Comparison of ENCODE assay signal across 8 cellular contexts in genomic region chr5:141734501-141735231, GRCh38. TPM values are rescaled to one million over a fixed set of nuclear protein-coding genes. Genes with fewer than 3 reads are reported as not detected.
DNase-seq lines count a peak whose midpoint lies in the region; ATAC-seq and TF ChIP-seq lines count a peak whose summit lies in the region.

No MANE protein-coding gene starts in this region.

- H3K9me2 ChIP-seq in neural cell (ENCODE audit: insufficient read depth, low read length): no peaks in the 10 kb centered on the region

- H3K9me3 ChIP-seq in HAP-1 (no peaks in the 10 kb centered on the region), neural cell (ENCODE audit: low read length) (no peaks in the 10 kb centered on the region)

- H3K79me2 ChIP-seq in neural cell (replicated peaks; ENCODE audit: insufficient read depth, low read length): no peaks in the 10 kb centered on the region

- TF ChIP-seq CTCF in AG10803 (conservative IDR thresholded peaks at IDR 0.05; ENCODE audit: low read length) (no peak), cardiac fibroblast (IDR thresholded peaks at IDR 0.05; ENCODE audit: low read depth, low read length) (no peak), neural cell (IDR thresholded peaks at IDR 0.05; ENCODE audit: poor library complexity, severe bottlenecking) (no peak)

- in situ Hi-C loops in HAP-1 (cut with MboI; ENCODE audit: low sequenced_read_pairs): no loop called here

- peak; percentile 51 for DNase-seq in AG10803 (ENCODE audit: low read depth)
- DNase-seq in HAP-1 (ENCODE audit: low spot score in 2 of 2): peak; percentile 36 to 75
- DNase-seq in OCI-M1 (lab: John Stamatoyannopoulos, UW): peak; percentile 60
- peak; percentile 72 to 74 for DNase-seq in cardiac fibroblast (ENCODE audit: low read depth in 2 of 2)
- no peak for DNase-seq in posterior cingulate gyrus

- no peak for TF ChIP-seq RAD21 in neural cell (conservative IDR thresholded peaks at IDR 0.05)

- no peak overlapping the region for H2AFZ ChIP-seq in neural cell (ENCODE audit: low read depth, low read length)

- no peak overlapping the region for H3K9ac ChIP-seq in neural cell (ENCODE audit: low read length)

- no peak overlapping the region for H3K4me2 ChIP-seq in neural cell (ENCODE audit: low read length)

- ATAC-seq in HG02763 (IDR thresholded peaks at IDR 0.05; ENCODE audit: unreplicated experiment): no peak
- ATAC-seq in GM19467 (IDR thresholded peaks at IDR 0.05; ENCODE audit: unreplicated experiment): no peak

- no peak overlapping the region for H3K27ac ChIP-seq in neural cell (ENCODE audit: low read length)

- H3K27me3 ChIP-seq in HAP-1 (ENCODE audit: low read depth) (peaks cover 9% of the 10 kb centered on the region; the same call in 1 of the 2 replicates), neural cell (ENCODE audit: insufficient read depth, low read depth, low read length) (no peaks in the 10 kb centered on the region)

- no peak for TF ChIP-seq EP300 in neural cell (conservative IDR thresholded peaks at IDR 0.05; ENCODE audit: poor library complexity, severe bottlenecking)

- H3K36me3 ChIP-seq in HAP-1 (replicated peaks) (no peaks in the 10 kb centered on the region), neural cell (ENCODE audit: insufficient read depth, low read length) (no peaks in the 10 kb centered on the region)

- H3K4me3 ChIP-seq in AG10803 (ENCODE audit: low read length) (no peak overlapping the region), HAP-1 (no peak overlapping the region), cardiac fibroblast (replicated peaks in 1 of 2; ENCODE audit: low read depth in 2 of 2, low read length in 2 of 2) (no peak overlapping the region), neural cell (ENCODE audit: low read length) (no peak overlapping the region)

- intact Hi-C loops in posterior cingulate gyrus (cut with DNase I): no loop called here

- H3F3A ChIP-seq in neural cell (ENCODE audit: insufficient read depth, low read length, poor library complexity, severe bottlenecking): no peaks in the 10 kb centered on the region

- H3K4me1 ChIP-seq in HAP-1: no peaks in the 10 kb centered on the region

- H4K20me1 ChIP-seq in neural cell (ENCODE audit: insufficient read depth): no peaks in the 10 kb centered on the region

TF ChIP-seq in neural cell, 6 proteins besides CTCF, POLR2A, EP300 and RAD21:
- peak; percentile 55 for TF ChIP-seq REST (IDR thresholded peaks at IDR 0.05; ENCODE audit: borderline replicate concordance)
- TF ChIP-seq SMC3 (conservative IDR thresholded peaks at IDR 0.05; ENCODE audit: poor library complexity): no peak
TF ChIP-seq in neural cell: peak in this region for 1.

RNA-seq across cellular contexts. Expression of gene ARAP3, which starts 52.6 kb away (rescaled TPM):
- polyA plus RNA-seq in neural cell: 1.4 and 1.8 TPM in 2 replicates
- 1.2 and 2.1 TPM in 2 replicates for polyA minus RNA-seq in neural cell

Comparison
In these comparisons a context has a peak if more than half of its experiments do, and no peak if none do; other contexts are left out.
1. DNase-seq: peak in AG10803 (single experiment), HAP-1 (2 of 2), OCI-M1 (single experiment) and cardiac fibroblast (2 of 2); none in posterior cingulate gyrus (0 of 10).